ENCODE assay signal across 19 cellular contexts in the genomic region with DNA sequence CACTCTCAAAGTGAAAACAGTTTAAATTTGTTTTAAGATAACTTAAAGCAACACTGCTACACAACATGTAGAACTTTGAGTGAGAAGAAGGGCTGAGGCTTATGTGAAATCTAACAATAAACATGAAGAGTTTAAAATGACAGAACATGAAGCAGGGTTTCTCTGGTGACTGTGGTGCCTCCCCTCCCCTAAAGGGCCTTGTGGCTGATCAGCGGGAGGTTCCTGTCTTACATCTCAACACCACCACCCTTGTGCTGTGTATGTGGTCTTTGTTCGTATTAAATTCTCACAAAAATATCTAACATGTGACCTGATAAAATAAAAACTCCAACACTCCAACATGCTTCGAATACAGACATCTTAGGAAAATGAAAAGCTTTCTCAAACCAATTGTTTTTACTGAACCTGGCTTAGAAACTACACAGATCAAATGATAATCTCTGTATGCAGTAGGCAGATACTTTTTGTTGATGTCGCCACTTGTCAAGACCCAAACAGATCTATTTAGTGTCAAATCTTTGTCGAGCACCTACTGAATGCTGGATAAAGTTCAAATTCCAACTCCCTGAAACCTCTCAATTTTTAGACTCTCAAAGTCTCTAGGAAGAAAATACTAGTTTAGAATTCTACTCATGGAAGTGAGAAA. TPM values are rescaled to one million over a fixed set of nuclear protein-coding genes. Genes with fewer than 3 reads are reported as not detected.
DNase-seq lines count a peak whose midpoint lies in the region; ATAC-seq lines count a peak whose summit lies in the region.
"Had no signal": no experiment of that assay in that cellular context is flagged by ENCODE, and none has a peak within 500 bp of the region (broad histone marks: within the 10 kb centered on the region; RNA-seq: fewer than 3 reads in every experiment).

No MANE protein-coding gene starts in this region.

- H3K27ac Mint-ChIP-seq in activated naive CD4-positive, alpha-beta T cell treated with anti-CD3 and anti-CD28 coated beads for 36 hours = no peak overlapping the region

- no peaks in the 10 kb centered on the region for H3K36me3 Mint-ChIP-seq in activated naive CD4-positive, alpha-beta T cell treated with anti-CD3 and anti-CD28 coated beads for 36 hours (ENCODE audit: low read depth)

- H3K4me1 ChIP-seq in effector memory CD4-positive, alpha-beta T cell (ENCODE audit: control insufficient read depth, insufficient read depth, low read length, poor library complexity, severe bottlenecking) = peaks cover 27% of the 10 kb centered on the region
- H3K4me1 ChIP-seq: foreskin keratinocyte had no signal

- CTCF ChIA-PET in activated naive CD4-positive, alpha-beta T cell treated with anti-CD3 and anti-CD28 coated beads for 36 hours (lab: Charles Lee) = interaction anchor here (1.6 to 2.2 kb wide), 2 partner anchors 9 to 10 kb away, joined by 6 to 7 read pairs; a partner anchor contains a TSS

- H3K4me3 Mint-ChIP-seq in activated naive CD4-positive, alpha-beta T cell treated with anti-CD3 and anti-CD28 coated beads for 36 hours = no peak overlapping the region

- peak overlapping the region; percentile 20 for H3K27ac ChIP-seq in effector memory CD4-positive, alpha-beta T cell (ENCODE audit: insufficient read depth, low read length, poor library complexity, severe bottlenecking)
- H3K27ac ChIP-seq: coronary artery, foreskin keratinocyte had no signal

- H3K36me3 ChIP-seq in effector memory CD4-positive, alpha-beta T cell (ENCODE audit: control insufficient read depth, insufficient read depth, low read length) = no peaks in the 10 kb centered on the region

- H3K9me3 ChIP-seq in effector memory CD4-positive, alpha-beta T cell (ENCODE audit: control insufficient read depth, low read length) = no peaks in the 10 kb centered on the region
- H3K9me3 ChIP-seq: Caco-2 had no signal

- DNase-seq in activated naive CD4-positive, alpha-beta T cell treated with anti-CD3 and anti-CD28 coated beads for 36 hours = peak; percentile 48
- DNase-seq in activated naive CD4-positive, alpha-beta T cell treated with anti-CD3 and anti-CD28 coated beads, Interleukin-2, amount 50 U/mL, for 16 hours = no peak
- DNase-seq in SK-MEL-5 (ENCODE audit: low read depth, low spot score) (peak; percentile 36), MV-4-11 (lab: John Stamatoyannopoulos, UW) (no peak)
- no peak for DNase-seq in effector memory CD4-positive, alpha-beta T cell
- peak; percentile 23 for DNase-seq in stimulated activated naive CD8-positive, alpha-beta T cell treated with anti-CD3 and anti-CD28 coated beads, Interleukin-15, Interleukin-2, amounts not matched to agents 100 U/mL and 50 U/mL, for 24 hours
- DNase-seq: activated CD4-positive, alpha-beta T cell treated with anti-CD3 and anti-CD28 coated beads for 48 hours; Caco-2; foreskin keratinocyte; left colon; NCI-H2029 treated with DMSO at 0.1 percent for 48 hours; NCI-H510A treated with DMSO at 0.1 percent for 48 hours; occipital lobe; right cardiac atrium; substantia nigra; T1000 had no signal

- peaks cover 44% of the 10 kb centered on the region for H3K4me1 Mint-ChIP-seq in activated naive CD4-positive, alpha-beta T cell treated with anti-CD3 and anti-CD28 coated beads for 36 hours (ENCODE audit: low read depth)

- H3K27me3 Mint-ChIP-seq in activated naive CD4-positive, alpha-beta T cell treated with anti-CD3 and anti-CD28 coated beads for 36 hours (ENCODE audit: low read depth) = no peaks in the 10 kb centered on the region

- no peak overlapping the region for H3K4me3 ChIP-seq in effector memory CD4-positive, alpha-beta T cell (ENCODE audit: insufficient read depth, low read depth, low read length, poor library complexity, severe bottlenecking)
- H3K4me3 ChIP-seq: coronary artery had no signal

- in situ Hi-C loops in SK-MEL-5 (cut with HindIII; ENCODE audit: low pct_unique_long_range_greater_than_20kb, low sequenced_read_pairs) = no loop called here

- no peak for ATAC-seq in stimulated activated naive CD8-positive, alpha-beta T cell treated with anti-CD3 and anti-CD28 coated beads, Interleukin-15, Interleukin-2, amounts not matched to agents 100 U/mL and 50 U/mL, for 24 hours
- ATAC-seq in HG02938 (IDR thresholded peaks at IDR 0.05; ENCODE audit: unreplicated experiment) (no peak), HG03469 (IDR thresholded peaks at IDR 0.05; ENCODE audit: unreplicated experiment) (no peak)
- ATAC-seq: foreskin keratinocyte, left colon, right cardiac atrium had no signal

- intact Hi-C loops in activated naive CD4-positive, alpha-beta T cell treated with anti-CD3 and anti-CD28 coated beads for 36 hours (cut with micrococcal nuclease) = loop anchor here (1.0 kb wide), 1 partner anchor 8 kb away; no protein-coding TSS in a partner anchor

- H3K27me3 ChIP-seq in effector memory CD4-positive, alpha-beta T cell (replicated peaks; ENCODE audit: control insufficient read depth, insufficient read depth, low read length, poor library complexity, severe bottlenecking) = no peaks in the 10 kb centered on the region

- no peaks in the 10 kb centered on the region for H3K9me3 Mint-ChIP-seq in activated naive CD4-positive, alpha-beta T cell treated with anti-CD3 and anti-CD28 coated beads for 36 hours

RNA-seq across cellular contexts. Expression of a gene that starts 9.9 kb away (rescaled TPM):
- total RNA-seq in activated naive CD4-positive, alpha-beta T cell treated with anti-CD3 and anti-CD28 coated beads for 36 hours = 10 to 100 TPM; 54.6 to 55.9 TPM
- total RNA-seq in SK-MEL-5 (2014; rRNA removed; shearing (Covaris generic)) = 0.95 and 0.98 TPM in 2 replicates
- 0.27 and 6.0 TPM in 2 replicates for polyA plus RNA-seq in SK-MEL-5 (2015; cell fraction: cytosol; rRNA removed)
- polyA plus RNA-seq in SK-MEL-5 (2015; cell fraction: nucleus; rRNA removed) = 2.8 and 4.1 TPM in 2 replicates
- polyA plus RNA-seq: foreskin keratinocyte had no signal

Comparison
In these comparisons a context has a peak if more than half of its experiments do, and no peak if none do; other contexts are left out.
1. DNase-seq: peak in activated naive CD4-positive, alpha-beta T cell treated with anti-CD3 and anti-CD28 coated beads for 36 hours (single experiment), SK-MEL-5 (single experiment) and stimulated activated naive CD8-positive, alpha-beta T cell treated with anti-CD3 and anti-CD28 coated beads, Interleukin-15, Interleukin-2, amounts not matched to agents 100 U/mL and 50 U/mL, for 24 hours (single experiment); none in activated naive CD4-positive, alpha-beta T cell treated with anti-CD3 and anti-CD28 coated beads, Interleukin-2, amount 50 U/mL, for 16 hours (single experiment), effector memory CD4-positive, alpha-beta T cell (0 of 3) and MV-4-11 (single experiment).
2. RNA of a gene that starts 9.9 kb away (total RNA-seq): 54.6 to 55.9 TPM in activated naive CD4-positive, alpha-beta T cell treated with anti-CD3 and anti-CD28 coated beads for 36 hours; 0.95 to 0.98 TPM in SK-MEL-5; every median in the first group is over 10 times any median in the second.